In the genomic region with DNA sequence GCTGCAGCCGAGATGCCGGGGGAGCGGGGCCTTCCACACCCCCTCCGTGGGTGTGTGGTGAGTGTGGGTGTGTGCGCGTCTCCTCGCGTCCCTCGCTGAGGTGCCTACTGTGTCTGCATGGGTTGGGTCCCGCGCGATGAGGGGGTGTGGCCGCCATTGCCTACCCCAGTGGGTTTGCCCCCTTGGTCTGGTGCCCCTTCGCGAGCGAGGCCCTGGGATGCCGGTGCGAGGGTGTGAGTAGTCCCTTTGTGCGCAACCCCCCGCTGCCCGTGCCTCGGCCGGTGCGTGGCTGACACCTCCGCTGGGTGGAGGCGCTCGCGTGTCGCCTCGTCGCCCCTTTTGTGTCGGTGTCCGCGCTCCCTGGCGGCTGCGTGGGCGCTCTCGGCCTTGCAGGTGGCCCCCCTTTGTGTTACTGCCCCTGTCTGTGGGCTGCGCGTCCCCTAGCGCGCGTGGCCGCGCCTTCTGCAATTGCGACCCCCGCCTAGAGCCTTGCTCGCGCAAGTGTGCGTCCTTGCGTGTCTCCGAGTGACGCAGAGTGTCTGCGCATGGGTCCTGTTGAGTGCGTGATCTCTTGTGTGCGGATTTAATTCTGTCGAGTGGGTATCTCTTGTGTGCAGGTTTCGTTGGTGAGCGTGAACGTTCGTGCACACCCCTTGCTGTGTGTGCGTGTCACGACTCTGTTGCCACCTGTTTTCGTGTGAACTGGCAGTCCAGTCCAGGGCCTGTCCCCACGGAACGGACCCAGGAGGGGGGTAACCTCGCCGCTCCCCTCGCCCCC, we compare ENCODE assay signal across 2 cellular contexts.
TF ChIP-seq lines count a peak whose summit lies in the region.

No MANE protein-coding gene starts in this region.

TF ChIP-seq in GM23338, 12 proteins besides CTCF, POLR2A, EP300 and RAD21 (continues in another document):
- no peak for TF ChIP-seq ZNF331 (CRISPR knock-in tag; IDR thresholded peaks at IDR 0.05; ENCODE audit: low read depth)
- TF ChIP-seq, protein P1, sequence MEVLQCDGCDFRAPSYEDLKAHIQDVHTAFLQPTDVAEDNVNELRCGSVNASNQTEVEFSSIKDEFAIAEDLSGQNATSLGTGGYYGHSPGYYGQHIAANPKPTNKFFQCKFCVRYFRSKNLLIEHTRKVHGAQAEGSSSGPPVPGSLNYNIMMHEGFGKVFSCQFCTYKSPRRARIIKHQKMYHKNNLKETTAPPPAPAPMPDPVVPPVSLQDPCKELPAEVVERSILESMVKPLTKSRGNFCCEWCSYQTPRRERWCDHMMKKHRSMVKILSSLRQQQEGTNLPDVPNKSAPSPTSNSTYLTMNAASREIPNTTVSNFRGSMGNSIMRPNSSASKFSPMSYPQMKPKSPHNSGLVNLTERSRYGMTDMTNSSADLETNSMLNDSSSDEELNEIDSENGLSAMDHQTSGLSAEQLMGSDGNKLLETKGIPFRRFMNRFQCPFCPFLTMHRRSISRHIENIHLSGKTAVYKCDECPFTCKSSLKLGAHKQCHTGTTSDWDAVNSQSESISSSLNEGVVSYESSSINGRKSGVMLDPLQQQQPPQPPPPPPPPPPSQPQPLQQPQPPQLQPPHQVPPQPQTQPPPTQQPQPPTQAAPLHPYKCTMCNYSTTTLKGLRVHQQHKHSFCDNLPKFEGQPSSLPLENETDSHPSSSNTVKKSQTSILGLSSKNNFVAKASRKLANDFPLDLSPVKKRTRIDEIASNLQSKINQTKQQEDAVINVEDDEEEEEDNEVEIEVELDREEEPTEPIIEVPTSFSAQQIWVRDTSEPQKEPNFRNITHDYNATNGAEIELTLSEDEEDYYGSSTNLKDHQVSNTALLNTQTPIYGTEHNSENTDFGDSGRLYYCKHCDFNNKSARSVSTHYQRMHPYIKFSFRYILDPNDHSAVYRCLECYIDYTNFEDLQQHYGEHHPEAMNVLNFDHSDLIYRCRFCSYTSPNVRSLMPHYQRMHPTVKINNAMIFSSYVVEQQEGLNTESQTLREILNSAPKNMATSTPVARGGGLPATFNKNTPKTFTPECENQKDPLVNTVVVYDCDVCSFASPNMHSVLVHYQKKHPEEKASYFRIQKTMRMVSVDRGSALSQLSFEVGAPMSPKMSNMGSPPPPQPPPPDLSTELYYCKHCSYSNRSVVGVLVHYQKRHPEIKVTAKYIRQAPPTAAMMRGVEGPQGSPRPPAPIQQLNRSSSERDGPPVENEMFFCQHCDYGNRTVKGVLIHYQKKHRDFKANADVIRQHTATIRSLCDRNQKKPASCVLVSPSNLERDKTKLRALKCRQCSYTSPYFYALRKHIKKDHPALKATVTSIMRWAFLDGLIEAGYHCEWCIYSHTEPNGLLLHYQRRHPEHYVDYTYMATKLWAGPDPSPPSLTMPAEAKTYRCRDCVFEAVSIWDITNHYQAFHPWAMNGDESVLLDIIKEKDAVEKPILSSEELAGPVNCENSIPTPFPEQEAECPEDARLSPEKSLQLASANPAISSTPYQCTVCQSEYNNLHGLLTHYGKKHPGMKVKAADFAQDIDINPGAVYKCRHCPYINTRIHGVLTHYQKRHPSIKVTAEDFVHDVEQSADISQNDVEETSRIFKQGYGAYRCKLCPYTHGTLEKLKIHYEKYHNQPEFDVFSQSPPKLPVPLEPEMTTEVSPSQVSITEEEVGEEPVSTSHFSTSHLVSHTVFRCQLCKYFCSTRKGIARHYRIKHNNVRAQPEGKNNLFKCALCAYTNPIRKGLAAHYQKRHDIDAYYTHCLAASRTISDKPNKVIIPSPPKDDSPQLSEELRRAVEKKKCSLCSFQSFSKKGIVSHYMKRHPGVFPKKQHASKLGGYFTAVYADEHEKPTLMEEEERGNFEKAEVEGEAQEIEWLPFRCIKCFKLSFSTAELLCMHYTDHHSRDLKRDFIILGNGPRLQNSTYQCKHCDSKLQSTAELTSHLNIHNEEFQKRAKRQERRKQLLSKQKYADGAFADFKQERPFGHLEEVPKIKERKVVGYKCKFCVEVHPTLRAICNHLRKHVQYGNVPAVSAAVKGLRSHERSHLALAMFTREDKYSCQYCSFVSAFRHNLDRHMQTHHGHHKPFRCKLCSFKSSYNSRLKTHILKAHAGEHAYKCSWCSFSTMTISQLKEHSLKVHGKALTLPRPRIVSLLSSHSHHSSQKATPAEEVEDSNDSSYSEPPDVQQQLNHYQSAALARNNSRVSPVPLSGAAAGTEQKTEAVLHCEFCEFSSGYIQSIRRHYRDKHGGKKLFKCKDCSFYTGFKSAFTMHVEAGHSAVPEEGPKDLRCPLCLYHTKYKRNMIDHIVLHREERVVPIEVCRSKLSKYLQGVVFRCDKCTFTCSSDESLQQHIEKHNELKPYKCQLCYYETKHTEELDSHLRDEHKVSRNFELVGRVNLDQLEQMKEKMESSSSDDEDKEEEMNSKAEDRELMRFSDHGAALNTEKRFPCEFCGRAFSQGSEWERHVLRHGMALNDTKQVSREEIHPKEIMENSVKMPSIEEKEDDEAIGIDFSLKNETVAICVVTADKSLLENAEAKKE (CRISPR knock-in tag; IDR thresholded peaks at IDR 0.05): no peak
- TF ChIP-seq EZH2phosphoT487 (IDR thresholded peaks at IDR 0.05; ENCODE audit: unreplicated experiment): no peak
- TF ChIP-seq NANOG (IDR thresholded peaks at IDR 0.05; ENCODE audit: borderline replicate concordance): no peak
- TF ChIP-seq ZNF114 (CRISPR knock-in tag; IDR thresholded peaks at IDR 0.05): no peak
- TF ChIP-seq, protein P2, sequence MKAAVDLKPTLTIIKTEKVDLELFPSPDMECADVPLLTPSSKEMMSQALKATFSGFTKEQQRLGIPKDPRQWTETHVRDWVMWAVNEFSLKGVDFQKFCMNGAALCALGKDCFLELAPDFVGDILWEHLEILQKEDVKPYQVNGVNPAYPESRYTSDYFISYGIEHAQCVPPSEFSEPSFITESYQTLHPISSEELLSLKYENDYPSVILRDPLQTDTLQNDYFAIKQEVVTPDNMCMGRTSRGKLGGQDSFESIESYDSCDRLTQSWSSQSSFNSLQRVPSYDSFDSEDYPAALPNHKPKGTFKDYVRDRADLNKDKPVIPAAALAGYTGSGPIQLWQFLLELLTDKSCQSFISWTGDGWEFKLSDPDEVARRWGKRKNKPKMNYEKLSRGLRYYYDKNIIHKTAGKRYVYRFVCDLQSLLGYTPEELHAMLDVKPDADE (IDR thresholded peaks at IDR 0.05): no peak
- TF ChIP-seq STAT1 (IDR thresholded peaks at IDR 0.05; ENCODE audit: unreplicated experiment): no peak
- no peak for TF ChIP-seq JUNB (IDR thresholded peaks at IDR 0.05; ENCODE audit: unreplicated experiment)
- TF ChIP-seq EZH2 (IDR thresholded peaks at IDR 0.05; ENCODE audit: low read depth, unreplicated experiment): no peak

TF ChIP-seq in HepG2, 621 proteins besides CTCF, POLR2A, EP300 and RAD21 (continues in another document):
- TF ChIP-seq ARID2 (CRISPR knock-in tag; IDR thresholded peaks at IDR 0.05; ENCODE audit: borderline replicate concordance): no peak
- TF ChIP-seq, protein P3, sequence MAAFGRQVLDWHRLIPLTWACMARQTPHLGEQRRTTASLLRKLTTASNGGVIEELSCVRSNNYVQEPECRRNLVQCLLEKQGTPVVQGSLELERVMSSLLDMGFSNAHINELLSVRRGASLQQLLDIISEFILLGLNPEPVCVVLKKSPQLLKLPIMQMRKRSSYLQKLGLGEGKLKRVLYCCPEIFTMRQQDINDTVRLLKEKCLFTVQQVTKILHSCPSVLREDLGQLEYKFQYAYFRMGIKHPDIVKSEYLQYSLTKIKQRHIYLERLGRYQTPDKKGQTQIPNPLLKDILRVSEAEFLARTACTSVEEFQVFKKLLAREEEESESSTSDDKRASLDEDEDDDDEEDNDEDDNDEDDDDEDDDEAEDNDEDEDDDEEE (CRISPR knock-in tag; IDR thresholded peaks at IDR 0.05): peak; percentile 98
- TF ChIP-seq, protein P4, sequence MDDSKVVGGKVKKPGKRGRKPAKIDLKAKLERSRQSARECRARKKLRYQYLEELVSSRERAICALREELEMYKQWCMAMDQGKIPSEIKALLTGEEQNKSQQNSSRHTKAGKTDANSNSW (CRISPR knock-in tag; IDR thresholded peaks at IDR 0.05; ENCODE audit: borderline replicate concordance): peak; percentile 78; the same call in 1 of the 2 replicates
- no peak for TF ChIP-seq TEAD2 (CRISPR knock-in tag; IDR thresholded peaks at IDR 0.05)
- TF ChIP-seq, protein P5, sequence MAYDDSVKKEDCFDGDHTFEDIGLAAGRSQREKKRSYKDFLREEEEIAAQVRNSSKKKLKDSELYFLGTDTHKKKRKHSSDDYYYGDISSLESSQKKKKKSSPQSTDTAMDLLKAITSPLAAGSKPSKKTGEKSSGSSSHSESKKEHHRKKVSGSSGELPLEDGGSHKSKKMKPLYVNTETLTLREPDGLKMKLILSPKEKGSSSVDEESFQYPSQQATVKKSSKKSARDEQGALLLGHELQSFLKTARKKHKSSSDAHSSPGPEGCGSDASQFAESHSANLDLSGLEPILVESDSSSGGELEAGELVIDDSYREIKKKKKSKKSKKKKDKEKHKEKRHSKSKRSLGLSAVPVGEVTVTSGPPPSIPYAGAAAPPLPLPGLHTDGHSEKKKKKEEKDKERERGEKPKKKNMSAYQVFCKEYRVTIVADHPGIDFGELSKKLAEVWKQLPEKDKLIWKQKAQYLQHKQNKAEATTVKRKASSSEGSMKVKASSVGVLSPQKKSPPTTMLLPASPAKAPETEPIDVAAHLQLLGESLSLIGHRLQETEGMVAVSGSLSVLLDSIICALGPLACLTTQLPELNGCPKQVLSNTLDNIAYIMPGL (CRISPR knock-in tag; IDR thresholded peaks at IDR 0.05; ENCODE audit: borderline replicate concordance in 1 of 2, low read depth in 1 of 2): peak in 1 of 2 experiments; percentile 92; a peak in 3 of 4 replicates
- no peak for TF ChIP-seq NFE2 (CRISPR knock-in tag; IDR thresholded peaks at IDR 0.05)
- TF ChIP-seq PITX1 (CRISPR knock-in tag; IDR thresholded peaks at IDR 0.05): 0 out of 2 replicates have a peak, but pooled peaks have one; percentile 13
- peak; percentile 69; the same call in 1 of the 2 replicates for TF ChIP-seq PHF8 (CRISPR knock-in tag; IDR thresholded peaks at IDR 0.05)
- no peak for TF ChIP-seq ZNF577 (CRISPR knock-in tag; IDR thresholded peaks at IDR 0.05; ENCODE audit: borderline replicate concordance, low read depth)
- no peak for TF ChIP-seq TBL1XR1 (IDR thresholded peaks at IDR 0.05; ENCODE audit: borderline replicate concordance, low read length, partially characterized antibody)
- TF ChIP-seq HNRNPH1 (optimal IDR thresholded peaks at IDR 0.05; ENCODE audit: low read depth, low read length): no peak
- TF ChIP-seq KMT2B (CRISPR knock-in tag; IDR thresholded peaks at IDR 0.05): no peak
- peak; percentile 54; the same call in 1 of the 2 replicates for TF ChIP-seq MTA1 (CRISPR knock-in tag; IDR thresholded peaks at IDR 0.05; ENCODE audit: borderline replicate concordance)
- TF ChIP-seq, protein P6, sequence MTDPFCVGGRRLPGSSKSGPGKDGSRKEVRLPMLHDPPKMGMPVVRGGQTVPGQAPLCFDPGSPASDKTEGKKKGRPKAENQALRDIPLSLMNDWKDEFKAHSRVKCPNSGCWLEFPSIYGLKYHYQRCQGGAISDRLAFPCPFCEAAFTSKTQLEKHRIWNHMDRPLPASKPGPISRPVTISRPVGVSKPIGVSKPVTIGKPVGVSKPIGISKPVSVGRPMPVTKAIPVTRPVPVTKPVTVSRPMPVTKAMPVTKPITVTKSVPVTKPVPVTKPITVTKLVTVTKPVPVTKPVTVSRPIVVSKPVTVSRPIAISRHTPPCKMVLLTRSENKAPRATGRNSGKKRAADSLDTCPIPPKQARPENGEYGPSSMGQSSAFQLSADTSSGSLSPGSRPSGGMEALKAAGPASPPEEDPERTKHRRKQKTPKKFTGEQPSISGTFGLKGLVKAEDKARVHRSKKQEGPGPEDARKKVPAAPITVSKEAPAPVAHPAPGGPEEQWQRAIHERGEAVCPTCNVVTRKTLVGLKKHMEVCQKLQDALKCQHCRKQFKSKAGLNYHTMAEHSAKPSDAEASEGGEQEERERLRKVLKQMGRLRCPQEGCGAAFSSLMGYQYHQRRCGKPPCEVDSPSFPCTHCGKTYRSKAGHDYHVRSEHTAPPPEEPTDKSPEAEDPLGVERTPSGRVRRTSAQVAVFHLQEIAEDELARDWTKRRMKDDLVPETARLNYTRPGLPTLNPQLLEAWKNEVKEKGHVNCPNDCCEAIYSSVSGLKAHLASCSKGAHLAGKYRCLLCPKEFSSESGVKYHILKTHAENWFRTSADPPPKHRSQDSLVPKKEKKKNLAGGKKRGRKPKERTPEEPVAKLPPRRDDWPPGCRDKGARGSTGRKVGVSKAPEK (CRISPR knock-in tag; IDR thresholded peaks at IDR 0.05; ENCODE audit: borderline replicate concordance): 0 out of 2 replicates have a peak, but pooled peaks have one; percentile 19
- no peak; the same call in 1 of the 2 replicates for TF ChIP-seq SSRP1 (CRISPR knock-in tag; IDR thresholded peaks at IDR 0.05)
- TF ChIP-seq NRL (CRISPR knock-in tag; IDR thresholded peaks at IDR 0.05; ENCODE audit: borderline replicate concordance): peak; percentile 78
- TF ChIP-seq ZBTB7A (CRISPR knock-in tag; IDR thresholded peaks at IDR 0.05): peak; percentile 51; the same call in 1 of the 2 replicates
- TF ChIP-seq YEATS4 (CRISPR knock-in tag; IDR thresholded peaks at IDR 0.05; ENCODE audit: borderline replicate concordance): peak; percentile 72
- TF ChIP-seq ZNF205 (CRISPR knock-in tag; IDR thresholded peaks at IDR 0.05): peak; percentile 28; the same call in 1 of the 2 replicates
- 0 out of 2 replicates have a peak, but pooled peaks have one; percentile 60 for TF ChIP-seq KLF13 (CRISPR knock-in tag; IDR thresholded peaks at IDR 0.05)
- TF ChIP-seq, protein P7, sequence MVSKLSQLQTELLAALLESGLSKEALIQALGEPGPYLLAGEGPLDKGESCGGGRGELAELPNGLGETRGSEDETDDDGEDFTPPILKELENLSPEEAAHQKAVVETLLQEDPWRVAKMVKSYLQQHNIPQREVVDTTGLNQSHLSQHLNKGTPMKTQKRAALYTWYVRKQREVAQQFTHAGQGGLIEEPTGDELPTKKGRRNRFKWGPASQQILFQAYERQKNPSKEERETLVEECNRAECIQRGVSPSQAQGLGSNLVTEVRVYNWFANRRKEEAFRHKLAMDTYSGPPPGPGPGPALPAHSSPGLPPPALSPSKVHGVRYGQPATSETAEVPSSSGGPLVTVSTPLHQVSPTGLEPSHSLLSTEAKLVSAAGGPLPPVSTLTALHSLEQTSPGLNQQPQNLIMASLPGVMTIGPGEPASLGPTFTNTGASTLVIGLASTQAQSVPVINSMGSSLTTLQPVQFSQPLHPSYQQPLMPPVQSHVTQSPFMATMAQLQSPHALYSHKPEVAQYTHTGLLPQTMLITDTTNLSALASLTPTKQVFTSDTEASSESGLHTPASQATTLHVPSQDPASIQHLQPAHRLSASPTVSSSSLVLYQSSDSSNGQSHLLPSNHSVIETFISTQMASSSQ (IDR thresholded peaks at IDR 0.05; ENCODE audit: low read depth): no peak
- TF ChIP-seq, protein P7 (CRISPR knock-in tag; IDR thresholded peaks at IDR 0.05; ENCODE audit: borderline replicate concordance): peak; percentile 56; the same call in 1 of the 2 replicates
- TF ChIP-seq ZNF879 (CRISPR knock-in tag; IDR thresholded peaks at IDR 0.05): 0 out of 2 replicates have a peak, but pooled peaks have one; percentile 63
- peak; percentile 65; the same call in 1 of the 2 replicates for TF ChIP-seq ZBTB7B (CRISPR knock-in tag; IDR thresholded peaks at IDR 0.05)
